1 cellular context compared by ENCODE assay signal in genomic region chr4:73520821-73521220, GRCh38.
TF ChIP-seq lines count a peak whose summit lies in the region.

No MANE protein-coding gene starts in this region.

TF ChIP-seq in HEK293, 187 proteins besides CTCF, POLR2A, EP300 and RAD21 (continued from another document):
- TF ChIP-seq, protein P1, sequence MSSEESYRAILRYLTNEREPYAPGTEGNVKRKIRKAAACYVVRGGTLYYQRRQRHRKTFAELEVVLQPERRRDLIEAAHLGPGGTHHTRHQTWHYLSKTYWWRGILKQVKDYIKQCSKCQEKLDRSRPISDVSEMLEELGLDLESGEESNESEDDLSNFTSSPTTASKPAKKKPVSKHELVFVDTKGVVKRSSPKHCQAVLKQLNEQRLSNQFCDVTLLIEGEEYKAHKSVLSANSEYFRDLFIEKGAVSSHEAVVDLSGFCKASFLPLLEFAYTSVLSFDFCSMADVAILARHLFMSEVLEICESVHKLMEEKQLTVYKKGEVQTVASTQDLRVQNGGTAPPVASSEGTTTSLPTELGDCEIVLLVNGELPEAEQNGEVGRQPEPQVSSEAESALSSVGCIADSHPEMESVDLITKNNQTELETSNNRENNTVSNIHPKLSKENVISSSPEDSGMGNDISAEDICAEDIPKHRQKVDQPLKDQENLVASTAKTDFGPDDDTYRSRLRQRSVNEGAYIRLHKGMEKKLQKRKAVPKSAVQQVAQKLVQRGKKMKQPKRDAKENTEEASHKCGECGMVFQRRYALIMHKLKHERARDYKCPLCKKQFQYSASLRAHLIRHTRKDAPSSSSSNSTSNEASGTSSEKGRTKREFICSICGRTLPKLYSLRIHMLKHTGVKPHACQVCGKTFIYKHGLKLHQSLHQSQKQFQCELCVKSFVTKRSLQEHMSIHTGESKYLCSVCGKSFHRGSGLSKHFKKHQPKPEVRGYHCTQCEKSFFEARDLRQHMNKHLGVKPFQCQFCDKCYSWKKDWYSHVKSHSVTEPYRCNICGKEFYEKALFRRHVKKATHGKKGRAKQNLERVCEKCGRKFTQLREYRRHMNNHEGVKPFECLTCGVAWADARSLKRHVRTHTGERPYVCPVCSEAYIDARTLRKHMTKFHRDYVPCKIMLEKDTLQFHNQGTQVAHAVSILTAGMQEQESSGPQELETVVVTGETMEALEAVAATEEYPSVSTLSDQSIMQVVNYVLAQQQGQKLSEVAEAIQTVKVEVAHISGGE (tag by site-specific recombination; conservative IDR thresholded peaks at IDR 0.05; ENCODE audit: low read depth), result no peak
- TF ChIP-seq ZNF560 (tag by site-specific recombination; IDR thresholded peaks at IDR 0.05; ENCODE audit: borderline replicate concordance) (no peak), ZNF140 (tag by site-specific recombination; IDR thresholded peaks at IDR 0.05) (no peak), KLF10 (tag by site-specific recombination; IDR thresholded peaks at IDR 0.05) (peak; percentile 58; the same call in 1 of the 2 replicates), ZNF221 (tag by site-specific recombination; IDR thresholded peaks at IDR 0.05; ENCODE audit: borderline replicate concordance) (no peak), ZFP3 (tag by site-specific recombination; IDR thresholded peaks at IDR 0.05; ENCODE audit: low read depth) (no peak), ZNF645 (tag by site-specific recombination; IDR thresholded peaks at IDR 0.05) (no peak)
